18 cellular contexts compared by ENCODE assay signal in genomic region chr19:10235003-10235402, GRCh38. TPM values are rescaled to one million over a fixed set of nuclear protein-coding genes. Genes with fewer than 3 reads are reported as not detected.
DNase-seq lines count a peak whose midpoint lies in the region; ATAC-seq and TF ChIP-seq lines count a peak whose summit lies in the region.
"Had no signal": no experiment of that assay in that cellular context is flagged by ENCODE, and none has a peak within 500 bp of the region (broad histone marks: within the 10 kb centered on the region; RNA-seq: fewer than 3 reads in every experiment).

No MANE protein-coding gene starts in this region.

- no peaks in the 10 kb centered on the region for H3K36me3 ChIP-seq in MM.1S (replicated peaks; ENCODE audit: insufficient read depth, low read length)
- H3K36me3 ChIP-seq in effector memory CD4-positive, alpha-beta T cell (ENCODE audit: control insufficient read depth, insufficient read depth, low read length): no peaks in the 10 kb centered on the region
- H3K36me3 ChIP-seq: esophagus muscularis mucosa had no signal

- CTCF ChIA-PET in activated naive CD4-positive, alpha-beta T cell treated with anti-CD3 and anti-CD28 coated beads for 36 hours (lab: Charles Lee): no interaction called here

- H3K4me3 Mint-ChIP-seq in activated naive CD4-positive, alpha-beta T cell treated with anti-CD3 and anti-CD28 coated beads for 36 hours: no peak overlapping the region
- peak overlapping the region; percentile 91 for H3K4me3 Mint-ChIP-seq in stimulated activated effector memory CD8-positive, alpha-beta T cell treated with anti-CD3 and anti-CD28 coated beads, Interleukin-12 subunit alpha, Interleukin-12 subunit beta, amount 100 ng/mL, for 72 hours

- H3K27ac Mint-ChIP-seq in activated naive CD4-positive, alpha-beta T cell treated with anti-CD3 and anti-CD28 coated beads for 36 hours: peak overlapping the region; percentile 50
- H3K27ac Mint-ChIP-seq in stimulated activated effector memory CD8-positive, alpha-beta T cell treated with anti-CD3 and anti-CD28 coated beads, Interleukin-12 subunit alpha, Interleukin-12 subunit beta, amount 100 ng/mL, for 72 hours: peak overlapping the region; percentile 98

- H3K36me3 Mint-ChIP-seq in activated naive CD4-positive, alpha-beta T cell treated with anti-CD3 and anti-CD28 coated beads for 36 hours (ENCODE audit: low read depth): no peaks in the 10 kb centered on the region
- peaks cover 12% of the 10 kb centered on the region for H3K36me3 Mint-ChIP-seq in stimulated activated effector memory CD8-positive, alpha-beta T cell treated with anti-CD3 and anti-CD28 coated beads, Interleukin-12 subunit alpha, Interleukin-12 subunit beta, amount 100 ng/mL, for 72 hours

- H3K4me2 ChIP-seq in MM.1S (ENCODE audit: low read depth, low read length): peak overlapping the region; percentile 29; the same call in 1 of the 2 replicates

- no peak for TF ChIP-seq CTCF in MM.1S (IDR thresholded peaks at IDR 0.05; ENCODE audit: low read length)

- no peak overlapping the region for H3K9ac ChIP-seq in MM.1S (ENCODE audit: low read length)

- no peaks in the 10 kb centered on the region for H3K27me3 ChIP-seq in MM.1S (replicated peaks; ENCODE audit: insufficient read depth, low read length)
- H3K27me3 ChIP-seq in effector memory CD4-positive, alpha-beta T cell (replicated peaks; ENCODE audit: control insufficient read depth, insufficient read depth, low read length, poor library complexity, severe bottlenecking): no peaks in the 10 kb centered on the region
- H3K27me3 ChIP-seq: dorsolateral prefrontal cortex, esophagus muscularis mucosa had no signal

- peaks cover 26% of the 10 kb centered on the region for H3K4me1 ChIP-seq in MM.1S (ENCODE audit: low read length)
- H3K4me1 ChIP-seq in effector memory CD4-positive, alpha-beta T cell (ENCODE audit: control insufficient read depth, insufficient read depth, low read length, poor library complexity, severe bottlenecking): peaks cover 24% of the 10 kb centered on the region

- no peak overlapping the region for H2AFZ ChIP-seq in MM.1S (ENCODE audit: low read length)

- no peaks in the 10 kb centered on the region for H3K9me2 ChIP-seq in MM.1S (replicated peaks; ENCODE audit: insufficient read depth, low read length)

- peaks cover 12% of the 10 kb centered on the region for H3K79me2 ChIP-seq in MM.1S (ENCODE audit: low read length)

- no peaks in the 10 kb centered on the region for H4K20me1 ChIP-seq in MM.1S (ENCODE audit: insufficient read depth, low read length)

- H3K27me3 Mint-ChIP-seq in activated naive CD4-positive, alpha-beta T cell treated with anti-CD3 and anti-CD28 coated beads for 36 hours (ENCODE audit: low read depth): no peaks in the 10 kb centered on the region

- no peak for ATAC-seq in stimulated activated effector memory CD8-positive, alpha-beta T cell treated with anti-CD3 and anti-CD28 coated beads, Interleukin-12 subunit alpha, Interleukin-12 subunit beta, amount 100 ng/mL, for 72 hours

- intact Hi-C loops in activated naive CD4-positive, alpha-beta T cell treated with anti-CD3 and anti-CD28 coated beads for 36 hours (cut with micrococcal nuclease): no loop called here

- no peak for DNase-seq in activated naive CD4-positive, alpha-beta T cell treated with anti-CD3 and anti-CD28 coated beads for 36 hours
- DNase-seq in activated naive CD4-positive, alpha-beta T cell treated with anti-CD3 and anti-CD28 coated beads, Interleukin-2, amount 50 U/mL, for 16 hours: no peak
- DNase-seq in MM.1S: no peak
- DNase-seq in effector memory CD4-positive, alpha-beta T cell: no peak
- no peak for DNase-seq in stimulated activated effector memory CD8-positive, alpha-beta T cell treated with anti-CD3 and anti-CD28 coated beads, Interleukin-12 subunit alpha, Interleukin-12 subunit beta, amount 100 ng/mL, for 72 hours (ENCODE audit: low spot score in 2 of 2)
- DNase-seq in NCI-H1092 treated with DMSO at 0.1 percent for 48 hours (lab: John Stamatoyannopoulos, UW): no peak
- DNase-seq in anterior cingulate cortex (lab: John Stamatoyannopoulos, UW): no peak
- no peak for DNase-seq in kidney tubule cell (ENCODE audit: low spot score)
- DNase-seq: activated CD4-positive, CD25-positive, alpha-beta regulatory T cell; activated CD8-positive, alpha-beta memory T cell treated with anti-CD3 and anti-CD28 coated beads, Interleukin-2, amount 50 U/mL, for 48 hours; Caco-2; dorsolateral prefrontal cortex; mesenchymal stem cell; NCI-H1694 treated with DMSO at 0.1 percent for 48 hours; NCI-H446 treated with DMSO at 0.1 percent for 48 hours; Right ventricle myocardium superior had no signal

- H3K9me3 ChIP-seq in MM.1S (replicated peaks; ENCODE audit: insufficient read depth, low read length): no peaks in the 10 kb centered on the region
- H3K9me3 ChIP-seq in effector memory CD4-positive, alpha-beta T cell (ENCODE audit: control insufficient read depth, low read length): no peaks in the 10 kb centered on the region
- H3K9me3 ChIP-seq: Caco-2, esophagus muscularis mucosa had no signal

- no peak overlapping the region for H3K4me3 ChIP-seq in MM.1S (ENCODE audit: low read length)
- H3K4me3 ChIP-seq in effector memory CD4-positive, alpha-beta T cell (ENCODE audit: insufficient read depth, low read depth, low read length, poor library complexity, severe bottlenecking): no peak overlapping the region
- H3K4me3 ChIP-seq: dorsolateral prefrontal cortex, esophagus muscularis mucosa had no signal

- peak overlapping the region; percentile 94; the same call in 1 of the 2 replicates for H3K27ac ChIP-seq in MM.1S (ENCODE audit: low read length)
- H3K27ac ChIP-seq in effector memory CD4-positive, alpha-beta T cell (ENCODE audit: insufficient read depth, low read length, poor library complexity, severe bottlenecking): peak overlapping the region; percentile 93

- peaks cover 23% of the 10 kb centered on the region for H3K4me1 Mint-ChIP-seq in activated naive CD4-positive, alpha-beta T cell treated with anti-CD3 and anti-CD28 coated beads for 36 hours (ENCODE audit: low read depth)
- peaks cover 23% of the 10 kb centered on the region for H3K4me1 Mint-ChIP-seq in stimulated activated effector memory CD8-positive, alpha-beta T cell treated with anti-CD3 and anti-CD28 coated beads, Interleukin-12 subunit alpha, Interleukin-12 subunit beta, amount 100 ng/mL, for 72 hours

- H3K9me3 Mint-ChIP-seq in activated naive CD4-positive, alpha-beta T cell treated with anti-CD3 and anti-CD28 coated beads for 36 hours: no peaks in the 10 kb centered on the region
- no peaks in the 10 kb centered on the region for H3K9me3 Mint-ChIP-seq in stimulated activated effector memory CD8-positive, alpha-beta T cell treated with anti-CD3 and anti-CD28 coated beads, Interleukin-12 subunit alpha, Interleukin-12 subunit beta, amount 100 ng/mL, for 72 hours

- peaks cover 29% of the 10 kb centered on the region for H3F3A ChIP-seq in MM.1S (ENCODE audit: insufficient read depth, low read length)

RNA-seq across cellular contexts. Expression of gene S1PR2, which starts 3.9 kb away (rescaled TPM):
- 1 to 10 TPM; 3.4 TPM for total RNA-seq in activated naive CD4-positive, alpha-beta T cell treated with anti-CD3 and anti-CD28 coated beads for 36 hours

RNA-seq across cellular contexts. Expression of gene MRPL4, which starts 17.0 kb away (rescaled TPM):
- total RNA-seq in activated naive CD4-positive, alpha-beta T cell treated with anti-CD3 and anti-CD28 coated beads for 36 hours: 100 to 1,000 TPM; 115 to 116 TPM

RNA-seq across cellular contexts. Expression of gene ICAM1, which starts 35.9 kb away (rescaled TPM):
- 10 to 100 TPM; 11.5 to 12.0 TPM for total RNA-seq in activated naive CD4-positive, alpha-beta T cell treated with anti-CD3 and anti-CD28 coated beads for 36 hours

RNA-seq across cellular contexts. Expression of gene DNMT1, which starts 40.2 kb away (rescaled TPM):
- total RNA-seq in activated naive CD4-positive, alpha-beta T cell treated with anti-CD3 and anti-CD28 coated beads for 36 hours: 100 to 1,000 TPM; 365 to 371 TPM

RNA-seq across cellular contexts. Expression of gene ICAM4, which starts 51.8 kb away (rescaled TPM):
- not detected for total RNA-seq in activated naive CD4-positive, alpha-beta T cell treated with anti-CD3 and anti-CD28 coated beads for 36 hours
- total RNA-seq: MCF 10A had no signal
